In genomic region chr1:219782929-219783328, GRCh38 we compare ENCODE assay signal across 31 cellular contexts.
"Had no signal": no experiment of that assay in that cellular context is flagged by ENCODE, and none has a peak within 500 bp of the region (broad histone marks: within the 10 kb centered on the region; RNA-seq: fewer than 3 reads in every experiment).

No MANE protein-coding gene starts in this region.

- H3K36me3 ChIP-seq: ascending aorta, cardiac muscle cell, WERI-Rb-1 had no signal

- DNase-seq: activated CD4-positive, alpha-beta memory T cell treated with anti-CD3 and anti-CD28 coated beads, Interleukin-2, amount 10 ng/mL, durations not matched to agents 7 days and 5 days; activated CD4-positive, alpha-beta T cell treated with anti-CD3 and anti-CD28 coated beads for 1 hour; activated CD4-positive, alpha-beta T cell treated with anti-CD3 and anti-CD28 coated beads for 36 hours; activated CD4-positive, alpha-beta T cell treated with anti-CD3 and anti-CD28 coated beads for 48 hours; activated CD4-positive, alpha-beta T cell treated with anti-CD3 and anti-CD28 coated beads, Interleukin-2, amount 10 ng/mL, durations not matched to agents 7 days and 5 days; activated CD4-positive, alpha-beta T cell treated with anti-CD3 and anti-CD28 coated beads, Interleukin-2, amount 50 U/mL, for 48 hours; activated CD4-positive, CD25-positive, alpha-beta regulatory T cell; activated CD8-positive, alpha-beta memory T cell treated with anti-CD3 and anti-CD28 coated beads for 24 hours; activated CD8-positive, alpha-beta memory T cell treated with anti-CD3 and anti-CD28 coated beads, Interleukin-2, amount 10 ng/mL, durations not matched to agents 7 days and 5 days; activated CD8-positive, alpha-beta memory T cell treated with anti-CD3 and anti-CD28 coated beads, Interleukin-2, amount 50 U/mL, for 48 hours; activated CD8-positive, alpha-beta T cell treated with anti-CD3 and anti-CD28 coated beads, Interleukin-2, amount 10 ng/mL, durations not matched to agents 7 days and 5 days; activated effector memory CD4-positive, alpha-beta T cell treated with Interleukin-2 at 50 U/mL for 16 hours; activated gamma-delta T cell; activated naive CD4-positive, alpha-beta T cell treated with anti-CD3 and anti-CD28 coated beads, Interleukin-2, amount 10 ng/mL, durations not matched to agents 7 days and 5 days; activated naive CD4-positive, alpha-beta T cell treated with Interleukin-2 at 50 U/mL for 16 hours; activated naive CD8-positive, alpha-beta T cell treated with anti-CD3 and anti-CD28 coated beads, Interleukin-2, amount 10 ng/mL, durations not matched to agents 7 days and 5 days; activated naive CD8-positive, alpha-beta T cell treated with anti-CD3 and anti-CD28 coated beads, Interleukin-2, amount 50 U/mL, for 24 hours; activated T-cell treated with anti-CD3 and anti-CD28 coated beads, Interleukin-2, amount 50 U/mL, for 24 hours; activated T-cell treated with anti-CD3 and anti-CD28 coated beads, Interleukin-2, amount 50 U/mL, for 48 hours; amygdala; anterior cingulate cortex; caudate nucleus; cerebellar nuclear complex; T-helper 1 cell; T-helper 2 cell; T-helper 9 cell had no signal

- ATAC-seq: activated CD4-positive, alpha-beta T cell treated with anti-CD3 and anti-CD28 coated beads for 36 hours; activated CD4-positive, CD25-positive, alpha-beta regulatory T cell treated with anti-CD3 and anti-CD28 coated beads, Interleukin-2, amount 50 U/mL, for 24 hours; activated CD8-positive, alpha-beta memory T cell treated with anti-CD3 and anti-CD28 coated beads, Interleukin-2, amount 10 ng/mL, durations not matched to agents 7 days and 5 days; activated CD8-positive, alpha-beta T cell treated with anti-CD3 and anti-CD28 coated beads, Interleukin-2, amount 10 ng/mL, durations not matched to agents 7 days and 5 days; activated naive CD8-positive, alpha-beta T cell treated with anti-CD3 and anti-CD28 coated beads, Interleukin-2, amount 50 U/mL, for 24 hours; WTC11 had no signal

- H3K27ac ChIP-seq: ascending aorta, cardiac muscle cell, WERI-Rb-1 had no signal

- H3K4me3 ChIP-seq: ascending aorta, cardiac muscle cell had no signal

- H3K4me1 ChIP-seq: ascending aorta had no signal

- H3K27me3 ChIP-seq: ascending aorta, cardiac muscle cell had no signal

- H3K9me3 ChIP-seq: ascending aorta had no signal
